In genomic region chr1:203638076-203638475, GRCh38 we compare ENCODE assay signal across 11 cellular contexts. TPM values are rescaled to one million over a fixed set of nuclear protein-coding genes. Genes with fewer than 3 reads are reported as not detected.
DNase-seq lines count a peak whose midpoint lies in the region; ATAC-seq and TF ChIP-seq lines count a peak whose summit lies in the region.
"Had no signal": no experiment of that assay in that cellular context is flagged by ENCODE, and none has a peak within 500 bp of the region (broad histone marks: within the 10 kb centered on the region; RNA-seq: fewer than 3 reads in every experiment).

No MANE protein-coding gene starts in this region.

- H3K4me1 ChIP-seq in CD8-positive, alpha-beta T cell (ENCODE audit: insufficient read depth, low read length) = peaks cover 15% of the 10 kb centered on the region

- H3K4me3 ChIP-seq in CD8-positive, alpha-beta T cell (ENCODE audit: low read depth, low read length) = no peak overlapping the region
- no peak overlapping the region for H3K4me3 ChIP-seq in brain microvascular endothelial cell (ENCODE audit: low read depth, low read length)
- H3K4me3 ChIP-seq: spleen had no signal

- no peak overlapping the region for H3K4me3 Mint-ChIP-seq in CD8-positive, alpha-beta T cell
- H3K4me3 Mint-ChIP-seq in central memory CD8-positive, alpha-beta T cell = peak overlapping the region; percentile 42
- peak overlapping the region; percentile 34 for H3K4me3 Mint-ChIP-seq in natural killer cell treated with Interleukin-12 subunit alpha and Interleukin-12 subunit beta and Interleukin-15 and Interleukin-18, amount 100 ng/mL, for 72 hours

- no peak for DNase-seq in CD8-positive, alpha-beta T cell
- DNase-seq in NCI-H1694 treated with DMSO at 0.1 percent for 48 hours (lab: John Stamatoyannopoulos, UW) = peak; percentile 68
- no peak for DNase-seq in central memory CD8-positive, alpha-beta T cell (ENCODE audit: low spot score in 2 of 2)
- DNase-seq in natural killer cell treated with Interleukin-12 subunit alpha and Interleukin-12 subunit beta and Interleukin-15 and Interleukin-18, amount 100 ng/mL, for 72 hours (ENCODE audit: low spot score) = no peak
- DNase-seq in NK-92 (lab: John Stamatoyannopoulos, UW; ENCODE audit: unreplicated experiment) = no peak
- no peak for DNase-seq in UCSD-AML1 (lab: John Stamatoyannopoulos, UW; ENCODE audit: unreplicated experiment)
- DNase-seq in brain microvascular endothelial cell = no peak
- DNase-seq in NCI-H748 treated with DMSO at 0.1 percent for 48 hours (lab: John Stamatoyannopoulos, UW) = no peak
- DNase-seq: NCI-H1436, spleen had no signal

- POLR2A ChIA-PET in CD8-positive, alpha-beta T cell (lab: Charles Lee) = interaction anchor here (1.5 kb wide), 1 partner anchor 11 kb away, joined by 5 read pairs; the partner anchor contains the start of gene ATP2B4

- CTCF ChIA-PET in CD8-positive, alpha-beta T cell (lab: Charles Lee) = no interaction called here

- H3K27me3 Mint-ChIP-seq in CD8-positive, alpha-beta T cell (ENCODE audit: low read depth) = no peaks in the 10 kb centered on the region
- H3K27me3 Mint-ChIP-seq in central memory CD8-positive, alpha-beta T cell = no peaks in the 10 kb centered on the region
- no peaks in the 10 kb centered on the region for H3K27me3 Mint-ChIP-seq in natural killer cell treated with Interleukin-12 subunit alpha and Interleukin-12 subunit beta and Interleukin-15 and Interleukin-18, amount 100 ng/mL, for 72 hours

- no peaks in the 10 kb centered on the region for H3K36me3 ChIP-seq in CD8-positive, alpha-beta T cell (ENCODE audit: insufficient read depth, low read length)
- H3K36me3 ChIP-seq in brain microvascular endothelial cell (replicated peaks) = peaks cover 10% of the 10 kb centered on the region

- H3K36me3 Mint-ChIP-seq in CD8-positive, alpha-beta T cell = peaks cover 48% of the 10 kb centered on the region
- peaks cover 38% of the 10 kb centered on the region for H3K36me3 Mint-ChIP-seq in central memory CD8-positive, alpha-beta T cell (ENCODE audit: insufficient read depth)
- peaks cover 7% of the 10 kb centered on the region for H3K36me3 Mint-ChIP-seq in natural killer cell treated with Interleukin-12 subunit alpha and Interleukin-12 subunit beta and Interleukin-15 and Interleukin-18, amount 100 ng/mL, for 72 hours

- in situ Hi-C loops in brain microvascular endothelial cell (cut with HindIII; ENCODE audit: low pct_ligation_motif_present, low sequenced_read_pairs) = no loop called here

- no peak overlapping the region for H3K27ac ChIP-seq in CD8-positive, alpha-beta T cell (ENCODE audit: low read depth, low read length)
- no peak overlapping the region for H3K27ac ChIP-seq in brain microvascular endothelial cell
- H3K27ac ChIP-seq: epithelial cell of prostate had no signal

- intact Hi-C loops in CD8-positive, alpha-beta T cell (cut with DNase I, micrococcal nuclease) = no loop called here

- peak overlapping the region; percentile 28 for H3K27ac Mint-ChIP-seq in CD8-positive, alpha-beta T cell
- peak overlapping the region; percentile 23 for H3K27ac Mint-ChIP-seq in central memory CD8-positive, alpha-beta T cell (ENCODE audit: low read depth)
- peak overlapping the region; percentile 74 to 87 for H3K27ac Mint-ChIP-seq in natural killer cell treated with Interleukin-12 subunit alpha and Interleukin-12 subunit beta and Interleukin-15 and Interleukin-18, amount 100 ng/mL, for 72 hours

- TF ChIP-seq CTCF in CD8-positive, alpha-beta T cell (IDR thresholded peaks at IDR 0.05) = no peak
- TF ChIP-seq CTCF in brain microvascular endothelial cell (IDR thresholded peaks at IDR 0.05; ENCODE audit: low read depth, low read length, missing control alignments) = no peak

- H3K27me3 ChIP-seq in CD8-positive, alpha-beta T cell (ENCODE audit: insufficient read depth, low read length) = no peaks in the 10 kb centered on the region
- no peaks in the 10 kb centered on the region for H3K27me3 ChIP-seq in brain microvascular endothelial cell (replicated peaks)
- H3K27me3 ChIP-seq: spleen had no signal

- H3K9me3 Mint-ChIP-seq in CD8-positive, alpha-beta T cell = no peaks in the 10 kb centered on the region
- no peaks in the 10 kb centered on the region for H3K9me3 Mint-ChIP-seq in central memory CD8-positive, alpha-beta T cell
- H3K9me3 Mint-ChIP-seq in natural killer cell treated with Interleukin-12 subunit alpha and Interleukin-12 subunit beta and Interleukin-15 and Interleukin-18, amount 100 ng/mL, for 72 hours = no peaks in the 10 kb centered on the region

- H3K4me1 Mint-ChIP-seq in CD8-positive, alpha-beta T cell (ENCODE audit: low read depth) = peaks cover 52% of the 10 kb centered on the region
- H3K4me1 Mint-ChIP-seq in central memory CD8-positive, alpha-beta T cell = peaks cover 58% of the 10 kb centered on the region
- H3K4me1 Mint-ChIP-seq in natural killer cell treated with Interleukin-12 subunit alpha and Interleukin-12 subunit beta and Interleukin-15 and Interleukin-18, amount 100 ng/mL, for 72 hours (ENCODE audit: low read depth in 2 of 2) = peaks cover 56 to 58% of the 10 kb centered on the region in 2 donors

- no peaks in the 10 kb centered on the region for H3K9me3 ChIP-seq in CD8-positive, alpha-beta T cell (ENCODE audit: low read length)
- H3K9me3 ChIP-seq: spleen had no signal

- no peak for ATAC-seq in CD8-positive, alpha-beta T cell
- ATAC-seq in central memory CD8-positive, alpha-beta T cell (replicated peaks; ENCODE audit: extremely low read depth, poor library complexity, severe bottlenecking) = no peak
- peak in 1 of 2 donors; percentile 40 for ATAC-seq in natural killer cell treated with Interleukin-12 subunit alpha and Interleukin-12 subunit beta and Interleukin-15 and Interleukin-18, amount 100 ng/mL, for 72 hours

RNA-seq across cellular contexts. Expression of gene ATP2B4, which starts 11.4 kb away (rescaled TPM):
- total RNA-seq in CD8-positive, alpha-beta T cell = 10 to 100 TPM; 10.6 to 12.0 TPM
- total RNA-seq in natural killer cell treated with Interleukin-12 subunit alpha and Interleukin-12 subunit beta and Interleukin-15 and Interleukin-18, amount 100 ng/mL, for 72 hours = 100 to 1,000 TPM; 158 to 191 TPM

Comparison
In these comparisons a context has a peak if more than half of its experiments do, and no peak if none do; other contexts are left out.
1. H3K27ac Mint-ChIP-seq: peak in every context shown above with its lines; median percentile 80 in natural killer cell treated with Interleukin-12 subunit alpha and Interleukin-12 subunit beta and Interleukin-15 and Interleukin-18, amount 100 ng/mL, for 72 hours; 28 in CD8-positive, alpha-beta T cell; 23 in central memory CD8-positive, alpha-beta T cell.
2. RNA of gene ATP2B4, which starts 11.4 kb away (total RNA-seq): 158 to 191 TPM in natural killer cell treated with Interleukin-12 subunit alpha and Interleukin-12 subunit beta and Interleukin-15 and Interleukin-18, amount 100 ng/mL, for 72 hours; 10.6 to 12.0 TPM in CD8-positive, alpha-beta T cell; every median in the first group is over 10 times any median in the second.